ENCODE assay signal across 33 cellular contexts in the genomic region with DNA sequence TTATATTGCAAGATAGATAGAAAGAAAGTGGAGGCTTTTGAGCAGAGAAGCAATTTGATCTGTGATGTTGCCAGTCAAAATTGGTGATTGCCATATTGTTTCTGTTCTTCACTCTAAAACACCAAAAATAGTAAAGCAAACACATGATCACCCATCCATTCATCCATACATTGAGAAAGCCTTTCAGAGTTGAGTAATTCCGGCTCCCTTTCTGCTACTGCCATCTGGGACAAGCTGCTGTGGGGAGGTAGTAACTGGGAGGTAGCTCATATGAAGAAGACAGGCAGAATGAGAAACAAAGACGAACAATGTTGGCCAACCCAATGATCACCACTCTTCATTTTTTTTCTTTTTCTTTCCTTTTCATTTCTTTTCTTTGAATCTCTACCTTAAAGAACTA.
"Had no signal": no experiment of that assay in that cellular context is flagged by ENCODE, and none has a peak within 500 bp of the region (broad histone marks: within the 10 kb centered on the region; RNA-seq: fewer than 3 reads in every experiment).

No MANE protein-coding gene starts in this region.

- H3K27me3 ChIP-seq: breast epithelium, neural progenitor cell, sigmoid colon, thyroid gland, upper lobe of left lung, vagina had no signal

- H3K79me2 ChIP-seq: parathyroid adenoma had no signal

- ATAC-seq: activated CD4-positive, CD25-positive, alpha-beta regulatory T cell treated with anti-CD3 and anti-CD28 coated beads, Interleukin-2, amount 50 U/mL, for 24 hours; activated naive CD8-positive, alpha-beta T cell treated with anti-CD3 and anti-CD28 coated beads, Interleukin-2, amount 50 U/mL, for 24 hours; gastroesophageal sphincter; natural killer cell; psoas muscle; stimulated activated memory B cell treated with anti-CD40 and anti-IgM and Interleukin-4, amounts not matched to agents 10 μg/mL and 1 μg/mL and 100 μg/mL, for 72 hours; stimulated activated naive CD8-positive, alpha-beta T cell treated with anti-CD3 and anti-CD28 coated beads, Interleukin-15, amount 100 ng/mL, for 72 hours had no signal

- H3K4me3 ChIP-seq: breast epithelium, gastroesophageal sphincter, neural progenitor cell, psoas muscle, sigmoid colon, thyroid gland, upper lobe of left lung, vagina had no signal

- FAIRE-seq: endothelial cell of umbilical vein, small intestine, TTC549 had no signal

- H3K4me1 ChIP-seq: breast epithelium, gastroesophageal sphincter, neural progenitor cell, parathyroid adenoma, psoas muscle, sigmoid colon, thyroid gland, upper lobe of left lung, vagina had no signal

- H3K27ac ChIP-seq: breast epithelium, gastroesophageal sphincter, neural progenitor cell, parathyroid adenoma, psoas muscle, sigmoid colon, thyroid gland, upper lobe of left lung, vagina, VCaP had no signal

- DNase-seq: activated CD4-positive, alpha-beta T cell treated with anti-CD3 and anti-CD28 coated beads for 48 hours; activated CD4-positive, alpha-beta T cell treated with anti-CD3 and anti-CD28 coated beads, Interleukin-2, amount 50 U/mL, for 48 hours; activated CD8-positive, alpha-beta memory T cell treated with anti-CD3 and anti-CD28 coated beads, Interleukin-2, amount 50 U/mL, for 4 hours; activated effector memory CD4-positive, alpha-beta T cell treated with anti-CD3 and anti-CD28 coated beads, Interleukin-2, amount 50 U/mL, for 16 hours; activated naive CD4-positive, alpha-beta T cell treated with anti-CD3 and anti-CD28 coated beads, Interleukin-2, amount 10 ng/mL, durations not matched to agents 7 days and 5 days; activated naive CD8-positive, alpha-beta T cell treated with anti-CD3 and anti-CD28 coated beads, Interleukin-2, amount 50 U/mL, for 24 hours; activated T-cell treated with anti-CD3 and anti-CD28 coated beads, Interleukin-2, amount 50 U/mL, for 1 hour; amygdala; central memory CD4-positive, alpha-beta T cell; head of caudate nucleus; hypothalamus; natural killer cell; occipital lobe; psoas muscle; sigmoid colon; small intestine; stimulated activated CD4-positive, alpha-beta T cell treated with anti-CD3 and anti-CD28 coated beads, Interleukin-4, amount 100 ng/mL, for 4 hours; stimulated activated CD8-positive, alpha-beta memory T cell treated with anti-CD3 and anti-CD28 coated beads, Interleukin-4, amount 100 ng/mL, for 48 hours; stimulated activated naive CD8-positive, alpha-beta T cell treated with anti-CD3 and anti-CD28 coated beads, Interleukin-15, amount 100 ng/mL, for 72 hours; thyroid gland; upper lobe of left lung had no signal

- H3K9ac ChIP-seq: neural progenitor cell, parathyroid adenoma had no signal

- H3K4me3 Mint-ChIP-seq: activated naive CD4-positive, alpha-beta T cell treated with anti-CD3 and anti-CD28 coated beads, Interleukin-2, amount 10 ng/mL, durations not matched to agents 7 days and 5 days; activated naive CD8-positive, alpha-beta T cell treated with anti-CD3 and anti-CD28 coated beads, Interleukin-2, amount 50 U/mL, for 24 hours; activated T-helper 1 cell treated with anti-CD3 and anti-CD28 coated beads, Interleukin-12 subunit alpha, Interleukin-12 subunit beta, Interleukin-2, Interleukin-4 antibody, amounts not matched to agents 30 ng/mL and 10 ng/mL and 1 ng/mL, durations not matched to agents 14 hours and 24 hours and 36 hours; mesothelial cell of epicardium; natural killer cell; neural progenitor cell; stimulated activated memory B cell treated with anti-CD40 and anti-IgM and Interleukin-4, amounts not matched to agents 10 μg/mL and 1 μg/mL and 100 μg/mL, for 72 hours; stimulated activated naive CD8-positive, alpha-beta T cell treated with anti-CD3 and anti-CD28 coated beads, Interleukin-15, amount 100 ng/mL, for 72 hours had no signal

- H2AFZ ChIP-seq: neural progenitor cell, parathyroid adenoma had no signal

- H3K27me3 Mint-ChIP-seq: activated naive CD4-positive, alpha-beta T cell treated with anti-CD3 and anti-CD28 coated beads, Interleukin-2, amount 10 ng/mL, durations not matched to agents 7 days and 5 days; activated naive CD8-positive, alpha-beta T cell treated with anti-CD3 and anti-CD28 coated beads, Interleukin-2, amount 50 U/mL, for 24 hours; stimulated activated naive CD8-positive, alpha-beta T cell treated with anti-CD3 and anti-CD28 coated beads, Interleukin-15, amount 100 ng/mL, for 72 hours had no signal

- H3K36me3 Mint-ChIP-seq: activated naive CD4-positive, alpha-beta T cell treated with anti-CD3 and anti-CD28 coated beads, Interleukin-2, amount 10 ng/mL, durations not matched to agents 7 days and 5 days; mesothelial cell of epicardium; natural killer cell; neural progenitor cell; stimulated activated memory B cell treated with anti-CD40 and anti-IgM and Interleukin-4, amounts not matched to agents 10 μg/mL and 1 μg/mL and 100 μg/mL, for 72 hours had no signal

- H3K4me1 Mint-ChIP-seq: neural progenitor cell had no signal

- H3K36me3 ChIP-seq: breast epithelium, gastroesophageal sphincter, neural progenitor cell, sigmoid colon, thyroid gland, upper lobe of left lung, vagina had no signal

- H3K4me2 ChIP-seq: neural progenitor cell had no signal

- H3K9me3 ChIP-seq: breast epithelium, gastroesophageal sphincter, psoas muscle, sigmoid colon, thyroid gland, upper lobe of left lung, vagina had no signal

- H3K9me3 Mint-ChIP-seq: activated naive CD4-positive, alpha-beta T cell treated with anti-CD3 and anti-CD28 coated beads, Interleukin-2, amount 10 ng/mL, durations not matched to agents 7 days and 5 days; activated naive CD8-positive, alpha-beta T cell treated with anti-CD3 and anti-CD28 coated beads, Interleukin-2, amount 50 U/mL, for 24 hours; mesothelial cell of epicardium; natural killer cell; neural progenitor cell; stimulated activated memory B cell treated with anti-CD40 and anti-IgM and Interleukin-4, amounts not matched to agents 10 μg/mL and 1 μg/mL and 100 μg/mL, for 72 hours had no signal

- H3K27ac Mint-ChIP-seq: activated naive CD4-positive, alpha-beta T cell treated with anti-CD3 and anti-CD28 coated beads, Interleukin-2, amount 10 ng/mL, durations not matched to agents 7 days and 5 days; activated naive CD8-positive, alpha-beta T cell treated with anti-CD3 and anti-CD28 coated beads, Interleukin-2, amount 50 U/mL, for 24 hours; activated T-helper 1 cell treated with anti-CD3 and anti-CD28 coated beads, Interleukin-12 subunit alpha, Interleukin-12 subunit beta, Interleukin-2, Interleukin-4 antibody, amounts not matched to agents 30 ng/mL and 10 ng/mL and 1 ng/mL, durations not matched to agents 14 hours and 24 hours and 36 hours; mesothelial cell of epicardium; natural killer cell; neural progenitor cell; stimulated activated memory B cell treated with anti-CD40 and anti-IgM and Interleukin-4, amounts not matched to agents 10 μg/mL and 1 μg/mL and 100 μg/mL, for 72 hours; stimulated activated naive CD8-positive, alpha-beta T cell treated with anti-CD3 and anti-CD28 coated beads, Interleukin-15, amount 100 ng/mL, for 72 hours had no signal
